In the genomic region with DNA sequence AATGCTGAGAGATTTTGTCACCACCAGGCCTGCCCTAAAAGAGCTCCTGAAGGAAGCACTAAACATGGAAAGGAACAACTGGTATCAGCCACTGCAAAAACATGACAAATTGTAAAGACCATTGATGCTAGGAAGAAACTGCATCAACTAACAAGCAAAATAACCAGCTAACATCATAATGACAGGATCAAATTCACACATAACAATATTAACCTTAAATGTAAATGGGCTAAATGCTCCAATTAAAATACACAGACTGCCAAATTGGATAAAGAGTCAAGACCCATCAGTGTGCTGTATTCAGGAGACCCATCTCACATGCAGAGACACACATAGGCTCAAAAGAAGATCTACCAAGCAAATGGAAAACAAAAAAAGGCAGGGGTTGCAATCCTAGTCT, we compare ENCODE assay signal across 3 cellular contexts. TPM values are rescaled to one million over a fixed set of nuclear protein-coding genes. Genes with fewer than 3 reads are reported as not detected.
"Had no signal": no experiment of that assay in that cellular context is flagged by ENCODE, and none has a peak within 500 bp of the region (broad histone marks: within the 10 kb centered on the region; RNA-seq: fewer than 3 reads in every experiment).

No MANE protein-coding gene starts in this region.

RNA-seq across cellular contexts. Expression of gene ANKRD55, which starts 9.8 kb away (rescaled TPM):
- total RNA-seq: LHCN-M2, MCF 10A, NCI-H460 had no signal
